ENCODE assay signal across 25 cellular contexts in genomic region chr11:124642628-124643027, GRCh38. TPM values are rescaled to one million over a fixed set of nuclear protein-coding genes. Genes with fewer than 3 reads are reported as not detected.
DNase-seq lines count a peak whose midpoint lies in the region; ATAC-seq, FAIRE-seq and TF ChIP-seq lines count a peak whose summit lies in the region.
"Had no signal": no experiment of that assay in that cellular context is flagged by ENCODE, and none has a peak within 500 bp of the region (broad histone marks: within the 10 kb centered on the region; RNA-seq: fewer than 3 reads in every experiment).

No MANE protein-coding gene starts in this region.

- TF ChIP-seq POLR2A in GM12892 (IDR thresholded peaks at IDR 0.05; ENCODE audit: low read depth, low read length): no peak

- H2AFZ ChIP-seq in osteoblast (ENCODE audit: low read length): no peak overlapping the region
- H2AFZ ChIP-seq: GM23338 had no signal

- ATAC-seq in psoas muscle (no peak), HG02678 (IDR thresholded peaks at IDR 0.05; ENCODE audit: unreplicated experiment) (no peak)
- ATAC-seq: GM23338 had no signal

- no peaks in the 10 kb centered on the region for H3K9me3 ChIP-seq in HEK293 (ENCODE audit: control insufficient read depth, insufficient read depth, low read depth, low read length)
- H3K9me3 ChIP-seq in ascending aorta: no peaks in the 10 kb centered on the region
- no peaks in the 10 kb centered on the region for H3K9me3 ChIP-seq in osteoblast (ENCODE audit: low read depth, low read length)
- H3K9me3 ChIP-seq in psoas muscle: no peaks in the 10 kb centered on the region
- H3K9me3 ChIP-seq: BE2C had no signal

- no peak overlapping the region for H3K4me3 ChIP-seq in HEK293 (ENCODE audit: low read depth, low read length)
- H3K4me3 ChIP-seq in ascending aorta: no peak overlapping the region
- H3K4me3 ChIP-seq in osteoblast (ENCODE audit: insufficient read depth, low read length): no peak overlapping the region
- H3K4me3 ChIP-seq in psoas muscle: no peak overlapping the region
- H3K4me3 ChIP-seq: GM23338 had no signal

- POLR2A ChIA-PET in HEK293 (lab: Yijun Ruan, JAX): no interaction called here

- FAIRE-seq in GM12892 (lab: Jason Lieb, UNC): peak; percentile 17
- FAIRE-seq: G401.6, GM12891, GM18507, H54 had no signal

- H3K36me3 ChIP-seq in HEK293 (ENCODE audit: control insufficient read depth in 2 of 2, insufficient read depth in 1 of 2, low read length in 2 of 2): peaks cover 0 to 24% of the 10 kb centered on the region in 2 experiments; a peak in 1 of 3 replicates
- peaks cover 0 to 15% of the 10 kb centered on the region in 2 donors for H3K36me3 ChIP-seq in ascending aorta
- peaks cover 11% of the 10 kb centered on the region for H3K36me3 ChIP-seq in osteoblast (ENCODE audit: insufficient read depth, low read length)
- peaks cover 0 to 37% of the 10 kb centered on the region in 2 donors for H3K36me3 ChIP-seq in psoas muscle (ENCODE audit: insufficient read depth in 1 of 2, low read depth in 1 of 2)
- H3K36me3 ChIP-seq: BE2C had no signal

- intact Hi-C loops in ascending aorta (cut with DNase I): loop anchor here (1.0 to 10.0 kb wide), 2 partner anchors 158 to 1242 kb away; partner anchors contain the start of genes HYLS1 and MSANTD2
- intact Hi-C loops in psoas muscle (cut with DNase I): loop anchor here in 1 of 2 donors (5.0 kb wide), 1 partner anchor 195 kb away; no protein-coding TSS in a partner anchor

- H3K4me2 ChIP-seq in osteoblast (ENCODE audit: insufficient read depth, low read length): no peak overlapping the region
- H3K4me2 ChIP-seq: GM23338 had no signal

- H3K79me2 ChIP-seq in osteoblast (ENCODE audit: insufficient read depth, low read length): no peaks in the 10 kb centered on the region

- no peaks in the 10 kb centered on the region for H3K4me1 ChIP-seq in HEK293 (ENCODE audit: control insufficient read depth, insufficient read depth, low read length)
- H3K4me1 ChIP-seq in ascending aorta: peaks cover 0 to 3% of the 10 kb centered on the region in 2 donors
- H3K4me1 ChIP-seq in osteoblast (ENCODE audit: insufficient read depth, low read length): peaks cover 24% of the 10 kb centered on the region
- no peaks in the 10 kb centered on the region for H3K4me1 ChIP-seq in psoas muscle
- H3K4me1 ChIP-seq: BE2C had no signal

- TF ChIP-seq CTCF in HEK293 (tag by site-specific recombination; IDR thresholded peaks at IDR 0.05) (no peak), ascending aorta (IDR thresholded peaks at IDR 0.05) (no peak), osteoblast (IDR thresholded peaks at IDR 0.05; ENCODE audit: extremely low read depth, low read depth, low read length) (no peak), psoas muscle (IDR thresholded peaks at IDR 0.05) (no peak)

- peaks cover 2% of the 10 kb centered on the region for H4K20me1 ChIP-seq in osteoblast (ENCODE audit: insufficient read depth, low read length)

- no peak for DNase-seq in GM12892 (ENCODE audit: insufficient read length)
- DNase-seq in ascending aorta (ENCODE audit: low spot score in 2 of 2): no peak
- peak; percentile 35 for DNase-seq in osteoblast (ENCODE audit: insufficient read length, low spot score, missing footprints)
- no peak for DNase-seq in psoas muscle
- no peak for DNase-seq in NK-92 (lab: John Stamatoyannopoulos, UW; ENCODE audit: unreplicated experiment)
- DNase-seq: BE2C; C1 segment of cervical spinal cord; CD4-positive, CD25-positive, alpha-beta regulatory T cell; CD8-positive, alpha-beta memory T cell; COR-L47; DMS 273 treated with DMSO at 0.1 percent for 48 hours; DMS53; DND-41; HCEC 1CT; KBM-7 had no signal

- H3K27me3 ChIP-seq in ascending aorta (no peaks in the 10 kb centered on the region), osteoblast (ENCODE audit: insufficient read depth, low read length) (no peaks in the 10 kb centered on the region), psoas muscle (ENCODE audit: insufficient read depth in 3 of 3, low read length in 2 of 3) (no peaks in the 10 kb centered on the region)
- H3K27me3 ChIP-seq: BE2C had no signal

- WGBS in psoas muscle, 3 donors: 86 to 92% (median 88%) methylated on average over 3 of the region's 3 CpGs

- no peak overlapping the region for H3K27ac ChIP-seq in HEK293 (ENCODE audit: extremely low read depth, low read depth, low read length)
- H3K27ac ChIP-seq in ascending aorta: peak overlapping the region; percentile 78 to 85
- H3K27ac ChIP-seq in osteoblast (ENCODE audit: low read depth, low read length): peak overlapping the region; percentile 87
- H3K27ac ChIP-seq in psoas muscle: no peak overlapping the region
- H3K27ac ChIP-seq: HL-60 had no signal

- CTCF ChIA-PET in HEK293 (lab: Yijun Ruan, JAX): interaction anchor here (0.7 to 4.8 kb wide), 10 partner anchors 9 to 240 kb away, joined by 4 to 53 read pairs (median 7); partner anchors contain the start of genes SIAE and SPA17

TF ChIP-seq in HEK293, 187 proteins besides CTCF, POLR2A, EP300 and RAD21:
- TF ChIP-seq ZNF549 (tag by site-specific recombination; IDR thresholded peaks at IDR 0.05): no peak
- TF ChIP-seq ZNF10 (tag by site-specific recombination; IDR thresholded peaks at IDR 0.05): peak; percentile 94

RNA-seq across cellular contexts. Expression of gene TBRG1, which starts 20.0 kb away (rescaled TPM):
- polyA plus RNA-seq in GM12892 (2012; ENCODE audit: missing spikeins): 18.5 TPM
- total RNA-seq in ascending aorta (21.2 TPM), osteoblast (37.7 and 40.2 TPM in 2 replicates), psoas muscle (10 to 100 TPM; 24.2 to 32.3 (median 27.4) TPM)
- 10 to 100 TPM; 29.4 to 99.3 (median 45.7) TPM for polyA plus RNA-seq in psoas muscle

RNA-seq across cellular contexts. Expression of gene SIAE, which starts 30.9 kb away (rescaled TPM):
- 4.3 TPM for polyA plus RNA-seq in GM12892 (2012; ENCODE audit: missing spikeins)
- total RNA-seq in ascending aorta (4.8 TPM), osteoblast (10.5 and 11.5 TPM in 2 replicates), psoas muscle (10 to 100 TPM; 15.7 to 21.8 (median 19.1) TPM)
- 10 to 100 TPM in 2 of 3 donors, 1 to 10 TPM in 1; 9.1 to 15.7 (median 12.8) TPM for polyA plus RNA-seq in psoas muscle

RNA-seq across cellular contexts. Expression of gene SPA17, which starts 31.1 kb away (rescaled TPM):
- 8.2 TPM for polyA plus RNA-seq in GM12892 (2012; ENCODE audit: missing spikeins)
- total RNA-seq in ascending aorta: not detected
- 8.0 and 8.8 TPM in 2 replicates for total RNA-seq in osteoblast
- total RNA-seq in psoas muscle: 1 to 10 TPM in 1 of 4 donors, under 1 TPM in 3; 0.32 to 1.1 (median 0.73) TPM
- 1 to 10 TPM in 2 of 3 donors, under 1 TPM in 1; 0.87 to 3.6 (median 2.8) TPM for polyA plus RNA-seq in psoas muscle

RNA-seq across cellular contexts. Expression of gene PANX3, which starts 31.4 kb away (rescaled TPM):
- not detected for polyA plus RNA-seq in GM12892 (2012; ENCODE audit: missing spikeins)
- total RNA-seq in ascending aorta (not detected), osteoblast (not detected in 2 replicates), psoas muscle (not detected)
- not detected for polyA plus RNA-seq in psoas muscle
- total RNA-seq: A172; CD4-positive, CD25-positive, alpha-beta regulatory T cell; CD8-positive, alpha-beta memory T cell; GM23338; HT1080 had no signal
- polyA plus RNA-seq: CD4-positive, CD25-positive, alpha-beta regulatory T cell; CD8-positive, alpha-beta memory T cell; GM23338 had no signal

Comparison
In these comparisons a context has a peak if more than half of its experiments do, and no peak if none do; other contexts are left out.
1. H3K27ac ChIP-seq: peak in ascending aorta (2 of 2) and osteoblast (single experiment); none in HEK293 (single experiment) and psoas muscle (single experiment).